Comparison of ENCODE assay signal across 1 cellular context in genomic region chr2:205682239-205683021, GRCh38.
A peak's percentile ranks its signal among the peaks of the same experiment; 100 is the strongest.
TF ChIP-seq lines count a peak whose summit lies in the region.

Gene NRP2, plus strand, starts transcription at chr2:205682501. Its CDS starts 790 bp downstream, at chr2:205683291.

TF ChIP-seq in HepG2, 621 proteins besides CTCF, POLR2A, EP300 and RAD21 (continued from another document and continues in another):
- peak; percentile 86 for TF ChIP-seq UBTF (CRISPR knock-in tag; IDR thresholded peaks at IDR 0.05)
- no peak for TF ChIP-seq ZNF275 (CRISPR knock-in tag; IDR thresholded peaks at IDR 0.05; ENCODE audit: borderline replicate concordance)
- 0 out of 2 replicates have a peak, but pooled peaks have one; percentile 36 for TF ChIP-seq NFKB2 (CRISPR knock-in tag; IDR thresholded peaks at IDR 0.05; ENCODE audit: borderline replicate concordance)
- TF ChIP-seq MED8 (CRISPR knock-in tag; IDR thresholded peaks at IDR 0.05; ENCODE audit: insufficient replicate concordance): no peak
- TF ChIP-seq ZNF605 (CRISPR knock-in tag; IDR thresholded peaks at IDR 0.05): no peak
- TF ChIP-seq ZNF253 (CRISPR knock-in tag; IDR thresholded peaks at IDR 0.05; ENCODE audit: borderline replicate concordance): 0 out of 2 replicates have a peak, but pooled peaks have one; percentile 13
- no peak for TF ChIP-seq BHLHE40 (IDR thresholded peaks at IDR 0.05; ENCODE audit: low read length)
- TF ChIP-seq ZNF235 (CRISPR knock-in tag; IDR thresholded peaks at IDR 0.05; ENCODE audit: borderline replicate concordance): no peak
- no peak for TF ChIP-seq NONO (IDR thresholded peaks at IDR 0.05)
- 0 out of 2 replicates have a peak, but pooled peaks have one; percentile 17 for TF ChIP-seq NONO (CRISPR knock-in tag; conservative IDR thresholded peaks at IDR 0.05)
- TF ChIP-seq DNMT1 (CRISPR knock-in tag; IDR thresholded peaks at IDR 0.05): no peak
- no peak for TF ChIP-seq ZNF704 (CRISPR knock-in tag; IDR thresholded peaks at IDR 0.05; ENCODE audit: borderline replicate concordance)
- TF ChIP-seq TFDP1 (CRISPR knock-in tag; IDR thresholded peaks at IDR 0.05; ENCODE audit: borderline replicate concordance): 0 out of 2 replicates have a peak, but pooled peaks have one; percentile 20
- TF ChIP-seq BCL6 (CRISPR knock-in tag; IDR thresholded peaks at IDR 0.05): peak; percentile 56; the same call in 1 of the 2 replicates
- TF ChIP-seq YEATS4 (CRISPR knock-in tag; IDR thresholded peaks at IDR 0.05; ENCODE audit: borderline replicate concordance): peak; percentile 49; the same call in 1 of the 2 replicates
- no peak for TF ChIP-seq ZFP82 (CRISPR knock-in tag; IDR thresholded peaks at IDR 0.05; ENCODE audit: borderline replicate concordance)
- TF ChIP-seq HMG20A (CRISPR knock-in tag; IDR thresholded peaks at IDR 0.05; ENCODE audit: borderline replicate concordance): no peak
- TF ChIP-seq FOXA3 (CRISPR knock-in tag; IDR thresholded peaks at IDR 0.05): no peak
- 0 out of 2 replicates have a peak, but pooled peaks have one; percentile 46 for TF ChIP-seq ZNF619 (CRISPR knock-in tag; IDR thresholded peaks at IDR 0.05)
- TF ChIP-seq ZNF367 (CRISPR knock-in tag; IDR thresholded peaks at IDR 0.05; ENCODE audit: borderline replicate concordance): 0 out of 2 replicates have a peak, but pooled peaks have one; percentile 31
- TF ChIP-seq ARID5B (CRISPR knock-in tag; IDR thresholded peaks at IDR 0.05): peak; percentile 8; the same call in 1 of the 2 replicates
- TF ChIP-seq ZSCAN20 (CRISPR knock-in tag; IDR thresholded peaks at IDR 0.05; ENCODE audit: borderline replicate concordance): peak; percentile 54; the same call in 1 of the 2 replicates
- peak; percentile 33; the same call in 1 of the 2 replicates for TF ChIP-seq ZFY (CRISPR knock-in tag; IDR thresholded peaks at IDR 0.05)
- TF ChIP-seq IRF2 (CRISPR knock-in tag; IDR thresholded peaks at IDR 0.05): peak; percentile 13; the same call in 1 of the 2 replicates
- TF ChIP-seq ERF (CRISPR knock-in tag; IDR thresholded peaks at IDR 0.05): 0 out of 2 replicates have a peak, but pooled peaks have one; percentile 24
- TF ChIP-seq ZNF652 (CRISPR knock-in tag; IDR thresholded peaks at IDR 0.05; ENCODE audit: borderline replicate concordance, low read depth): no peak
- 0 out of 2 replicates have a peak, but pooled peaks have one; percentile 73 for TF ChIP-seq ZNF34 (CRISPR knock-in tag; IDR thresholded peaks at IDR 0.05; ENCODE audit: borderline replicate concordance)
- TF ChIP-seq REPIN1 (CRISPR knock-in tag; IDR thresholded peaks at IDR 0.05; ENCODE audit: borderline replicate concordance, low read depth): 0 out of 2 replicates have a peak, but pooled peaks have one; percentile 9
- TF ChIP-seq ZNF331 (CRISPR knock-in tag; IDR thresholded peaks at IDR 0.05): 0 out of 2 replicates have a peak, but pooled peaks have one; percentile 3
- no peak for TF ChIP-seq PAXIP1 (CRISPR knock-in tag; conservative IDR thresholded peaks at IDR 0.05)
- 0 out of 2 replicates have a peak, but pooled peaks have one; percentile 59 for TF ChIP-seq PRMT3 (CRISPR knock-in tag; IDR thresholded peaks at IDR 0.05; ENCODE audit: borderline replicate concordance, low read depth)
- no peak for TF ChIP-seq ZNF274 (CRISPR knock-in tag; IDR thresholded peaks at IDR 0.05)
- TF ChIP-seq PHF8 (CRISPR knock-in tag; IDR thresholded peaks at IDR 0.05): peak; percentile 34; the same call in 1 of the 2 replicates
- peak; percentile 41; the same call in 1 of the 2 replicates for TF ChIP-seq ZNF710 (CRISPR knock-in tag; IDR thresholded peaks at IDR 0.05; ENCODE audit: borderline replicate concordance)
- TF ChIP-seq ZNF138 (CRISPR knock-in tag; IDR thresholded peaks at IDR 0.05; ENCODE audit: low read depth): no peak
- TF ChIP-seq ZNF562 (CRISPR knock-in tag; IDR thresholded peaks at IDR 0.05; ENCODE audit: borderline replicate concordance): no peak
- TF ChIP-seq ATF5 (CRISPR knock-in tag; IDR thresholded peaks at IDR 0.05; ENCODE audit: low read depth): 0 out of 2 replicates have a peak, but pooled peaks have one; percentile 58
- peak; percentile 73; the same call in 1 of the 2 replicates for TF ChIP-seq ZNF292 (CRISPR knock-in tag; IDR thresholded peaks at IDR 0.05; ENCODE audit: borderline replicate concordance, low read depth)
- 0 out of 2 replicates have a peak, but pooled peaks have one; percentile 22 for TF ChIP-seq RFXAP (CRISPR knock-in tag; IDR thresholded peaks at IDR 0.05; ENCODE audit: borderline replicate concordance)
- no peak for TF ChIP-seq ZNF207 (IDR thresholded peaks at IDR 0.05; ENCODE audit: borderline replicate concordance)
- 0 out of 2 replicates have a peak, but pooled peaks have one; percentile 36 for TF ChIP-seq BRD4 (CRISPR knock-in tag; IDR thresholded peaks at IDR 0.05)
- no peak for TF ChIP-seq ZFP36 (IDR thresholded peaks at IDR 0.05; ENCODE audit: borderline replicate concordance, low read depth, low read length, partially characterized antibody)
- peak; percentile 61 for TF ChIP-seq HIVEP1 (CRISPR knock-in tag; IDR thresholded peaks at IDR 0.05)
- peak; percentile 17; the same call in 1 of the 2 replicates for TF ChIP-seq ZNF280B (CRISPR knock-in tag; IDR thresholded peaks at IDR 0.05; ENCODE audit: borderline replicate concordance)
